Comparison of ENCODE assay signal across 1 cellular context in the genomic region with DNA sequence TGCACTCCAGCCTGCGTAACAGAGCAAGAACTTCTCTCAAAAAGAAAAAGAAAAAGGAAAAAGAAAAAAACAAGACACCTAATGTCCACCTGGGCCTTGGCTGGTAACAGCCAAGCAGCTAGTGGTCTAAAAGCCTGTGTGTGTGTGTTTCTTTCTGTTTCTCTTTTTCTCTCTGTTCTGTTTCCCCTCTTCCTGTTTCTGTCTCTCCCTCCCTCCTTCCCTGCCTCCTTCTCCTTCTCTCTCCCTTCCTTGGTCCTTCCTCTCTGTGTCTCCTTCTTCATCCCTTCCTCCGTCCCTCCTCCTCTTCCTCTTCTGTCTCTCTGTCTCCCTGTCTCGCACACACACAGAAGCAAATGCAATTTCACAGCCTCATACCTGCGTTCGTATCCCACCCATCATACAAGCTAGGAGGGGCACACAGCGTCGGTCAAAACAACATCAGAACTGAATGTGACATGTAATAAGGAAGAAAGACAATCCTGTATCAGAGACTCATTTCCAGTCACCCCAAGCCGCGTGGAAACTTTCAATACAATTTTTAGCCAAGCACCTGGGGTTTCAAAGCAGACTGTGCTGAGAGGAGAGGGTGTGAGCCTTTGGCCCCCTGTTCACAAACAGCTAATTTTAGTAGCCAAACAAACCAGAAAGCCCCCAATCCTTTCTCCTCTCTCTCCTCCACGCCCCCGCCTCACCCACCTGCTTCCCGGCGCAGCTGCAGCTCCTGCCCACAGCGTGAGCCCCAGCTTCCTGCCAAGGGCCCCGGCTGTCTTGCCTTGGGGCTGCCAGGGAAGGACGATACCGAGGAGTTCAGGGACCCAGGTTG.
TF ChIP-seq lines count a peak whose summit lies in the region.

No MANE protein-coding gene starts in this region.

TF ChIP-seq in K562, 482 proteins besides CTCF, POLR2A, EP300 and RAD21 (continued from another document):
- TF ChIP-seq, protein P1, sequence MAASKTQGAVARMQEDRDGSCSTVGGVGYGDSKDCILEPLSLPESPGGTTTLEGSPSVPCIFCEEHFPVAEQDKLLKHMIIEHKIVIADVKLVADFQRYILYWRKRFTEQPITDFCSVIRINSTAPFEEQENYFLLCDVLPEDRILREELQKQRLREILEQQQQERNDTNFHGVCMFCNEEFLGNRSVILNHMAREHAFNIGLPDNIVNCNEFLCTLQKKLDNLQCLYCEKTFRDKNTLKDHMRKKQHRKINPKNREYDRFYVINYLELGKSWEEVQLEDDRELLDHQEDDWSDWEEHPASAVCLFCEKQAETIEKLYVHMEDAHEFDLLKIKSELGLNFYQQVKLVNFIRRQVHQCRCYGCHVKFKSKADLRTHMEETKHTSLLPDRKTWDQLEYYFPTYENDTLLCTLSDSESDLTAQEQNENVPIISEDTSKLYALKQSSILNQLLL (CRISPR knock-in tag; IDR thresholded peaks at IDR 0.05; ENCODE audit: borderline replicate concordance) = no peak
- TF ChIP-seq SIRT6 (IDR thresholded peaks at IDR 0.05; ENCODE audit: low read depth, low read length) (no peak), GATA2 (CRISPR knock-in tag; IDR thresholded peaks at IDR 0.05) (no peak), ZNF184 (CRISPR knock-in tag; IDR thresholded peaks at IDR 0.05) (no peak), FOXK2 (conservative IDR thresholded peaks at IDR 0.05 in 1 of 2, IDR thresholded peaks at IDR 0.05 in 1 of 2; ENCODE audit: low read depth in 2 of 2) (no peak), C11orf30 (IDR thresholded peaks at IDR 0.05; ENCODE audit: low read depth) (no peak), TEAD1 (CRISPR knock-in tag; IDR thresholded peaks at IDR 0.05) (no peak), RNF2 (IDR thresholded peaks at IDR 0.05) (no peak), SNRNP70 (optimal IDR thresholded peaks at IDR 0.05; ENCODE audit: low read depth, low read length) (no peak), SAP30 (IDR thresholded peaks at IDR 0.05; ENCODE audit: borderline replicate concordance, insufficient read depth, low read depth, low read length, poor library complexity, severe bottlenecking) (no peak), ELF4 (CRISPR knock-in tag; IDR thresholded peaks at IDR 0.05) (0 out of 2 replicates have a peak, but pooled peaks have one; percentile 6), ASH1L (IDR thresholded peaks at IDR 0.05; ENCODE audit: borderline replicate concordance, low read depth, partially characterized antibody) (no peak), ESRRB (CRISPR knock-in tag; IDR thresholded peaks at IDR 0.05; ENCODE audit: borderline replicate concordance) (no peak), SRSF9 (IDR thresholded peaks at IDR 0.05; ENCODE audit: borderline replicate concordance, low read depth, low read length) (no peak), MAFG (tag; conservative IDR thresholded peaks at IDR 0.05) (no peak), TEAD4 (IDR thresholded peaks at IDR 0.05; ENCODE audit: low read length) (no peak), TEAD4 (CRISPR knock-in tag; IDR thresholded peaks at IDR 0.05; ENCODE audit: borderline replicate concordance) (no peak), GATAD2A (IDR thresholded peaks at IDR 0.05) (0 out of 2 replicates have a peak, but pooled peaks have one; percentile 36), CBX3 (IDR thresholded peaks at IDR 0.05; ENCODE audit: borderline replicate concordance in 1 of 2, low read length in 2 of 2) (no peak), ARID1B (IDR thresholded peaks at IDR 0.05) (no peak), PPARD (CRISPR knock-in tag; IDR thresholded peaks at IDR 0.05) (no peak)
- TF ChIP-seq, protein P2, sequence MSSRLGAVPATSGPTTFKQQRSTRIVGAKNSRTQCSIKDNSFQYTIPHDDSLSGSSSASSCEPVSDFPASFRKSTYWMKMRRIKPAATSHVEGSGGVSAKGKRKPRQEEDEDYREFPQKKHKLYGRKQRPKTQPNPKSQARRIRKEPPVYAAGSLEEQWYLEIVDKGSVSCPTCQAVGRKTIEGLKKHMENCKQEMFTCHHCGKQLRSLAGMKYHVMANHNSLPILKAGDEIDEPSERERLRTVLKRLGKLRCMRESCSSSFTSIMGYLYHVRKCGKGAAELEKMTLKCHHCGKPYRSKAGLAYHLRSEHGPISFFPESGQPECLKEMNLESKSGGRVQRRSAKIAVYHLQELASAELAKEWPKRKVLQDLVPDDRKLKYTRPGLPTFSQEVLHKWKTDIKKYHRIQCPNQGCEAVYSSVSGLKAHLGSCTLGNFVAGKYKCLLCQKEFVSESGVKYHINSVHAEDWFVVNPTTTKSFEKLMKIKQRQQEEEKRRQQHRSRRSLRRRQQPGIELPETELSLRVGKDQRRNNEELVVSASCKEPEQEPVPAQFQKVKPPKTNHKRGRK (tag; IDR thresholded peaks at IDR 0.05) = peak; percentile 80
- TF ChIP-seq, protein P3, sequence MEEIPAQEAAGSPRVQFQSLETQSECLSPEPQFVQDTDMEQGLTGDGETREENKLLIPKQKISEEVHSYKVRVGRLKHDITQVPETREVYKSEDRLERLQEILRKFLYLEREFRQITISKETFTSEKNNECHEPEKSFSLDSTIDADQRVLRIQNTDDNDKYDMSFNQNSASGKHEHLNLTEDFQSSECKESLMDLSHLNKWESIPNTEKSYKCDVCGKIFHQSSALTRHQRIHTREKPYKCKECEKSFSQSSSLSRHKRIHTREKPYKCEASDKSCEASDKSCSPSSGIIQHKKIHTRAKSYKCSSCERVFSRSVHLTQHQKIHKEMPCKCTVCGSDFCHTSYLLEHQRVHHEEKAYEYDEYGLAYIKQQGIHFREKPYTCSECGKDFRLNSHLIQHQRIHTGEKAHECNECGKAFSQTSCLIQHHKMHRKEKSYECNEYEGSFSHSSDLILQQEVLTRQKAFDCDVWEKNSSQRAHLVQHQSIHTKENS (CRISPR knock-in tag; IDR thresholded peaks at IDR 0.05) = no peak
